ENCODE assay signal across 18 cellular contexts in genomic region chr4:38146383-38146782, GRCh38.
DNase-seq lines count a peak whose midpoint lies in the region; ATAC-seq and TF ChIP-seq lines count a peak whose summit lies in the region.
"Had no signal": no experiment of that assay in that cellular context is flagged by ENCODE, and none has a peak within 500 bp of the region (broad histone marks: within the 10 kb centered on the region; RNA-seq: fewer than 3 reads in every experiment).

No MANE protein-coding gene starts in this region.

- H3K27me3 ChIP-seq in brain microvascular endothelial cell (replicated peaks) (no peaks in the 10 kb centered on the region), neuronal stem cell (ENCODE audit: control insufficient read depth in 3 of 3, insufficient read depth in 3 of 3, low read depth in 1 of 3, low read length in 3 of 3) (no peaks in the 10 kb centered on the region)

- H2AFZ ChIP-seq in neuronal stem cell (ENCODE audit: low read length): no peak overlapping the region

- no peak overlapping the region for H3K23ac ChIP-seq in neuronal stem cell (ENCODE audit: low read depth, low read length, poor library complexity)

- H3K9me3 Mint-ChIP-seq in stimulated activated effector memory CD8-positive, alpha-beta T cell treated with anti-CD3 and anti-CD28 coated beads, Interleukin-12 subunit alpha, Interleukin-12 subunit beta, amount 100 ng/mL, for 72 hours: no peaks in the 10 kb centered on the region
- H3K9me3 Mint-ChIP-seq: CD8-positive, alpha-beta T cell had no signal

- no peak overlapping the region for H4K91ac ChIP-seq in neuronal stem cell (ENCODE audit: low read depth, low read length, poor library complexity)

- H3K79me1 ChIP-seq in neuronal stem cell (ENCODE audit: low read depth, low read length): no peaks in the 10 kb centered on the region

- H3K4me2 ChIP-seq in neuronal stem cell (ENCODE audit: insufficient read depth, low read length, poor library complexity, severe bottlenecking): no peak overlapping the region

- no peak overlapping the region for H2BK120ac ChIP-seq in neuronal stem cell (ENCODE audit: low read depth, low read length)

- H3K36me3 ChIP-seq in brain microvascular endothelial cell (replicated peaks) (no peaks in the 10 kb centered on the region), neuronal stem cell (replicated peaks in 1 of 2; ENCODE audit: control insufficient read depth in 2 of 2, insufficient read depth in 2 of 2, low read length in 2 of 2) (no peaks in the 10 kb centered on the region)

- H3K18ac ChIP-seq in neuronal stem cell (ENCODE audit: low read length): peak overlapping the region; percentile 77

- H3K27ac Mint-ChIP-seq in stimulated activated effector memory CD8-positive, alpha-beta T cell treated with anti-CD3 and anti-CD28 coated beads, Interleukin-12 subunit alpha, Interleukin-12 subunit beta, amount 100 ng/mL, for 72 hours: no peak overlapping the region
- H3K27ac Mint-ChIP-seq: CD8-positive, alpha-beta T cell had no signal

- no peaks in the 10 kb centered on the region for H3K36me3 Mint-ChIP-seq in stimulated activated effector memory CD8-positive, alpha-beta T cell treated with anti-CD3 and anti-CD28 coated beads, Interleukin-12 subunit alpha, Interleukin-12 subunit beta, amount 100 ng/mL, for 72 hours

- peaks cover 1 to 7% of the 10 kb centered on the region in 2 donors for H3K4me1 ChIP-seq in neuronal stem cell (ENCODE audit: control insufficient read depth in 2 of 2, insufficient read depth in 1 of 2, low read depth in 1 of 2, low read length in 2 of 2)

- in situ Hi-C loops in brain microvascular endothelial cell (cut with HindIII; ENCODE audit: low pct_ligation_motif_present, low sequenced_read_pairs): no loop called here

- DNase-seq in activated CD8-positive, alpha-beta memory T cell treated with anti-CD3 and anti-CD28 coated beads, Interleukin-2, amount 50 U/mL, for 48 hours: peak; percentile 6
- DNase-seq in activated CD8-positive, alpha-beta memory T cell treated with anti-CD3 and anti-CD28 coated beads, Interleukin-2, amount 50 U/mL, for 4 hours: no peak
- no peak for DNase-seq in brain microvascular endothelial cell
- DNase-seq in neuronal stem cell (ENCODE audit: low spot score): no peak
- DNase-seq in T-helper 9 cell: no peak
- DNase-seq in NCI-H69 (lab: John Stamatoyannopoulos, UW): no peak
- no peak for DNase-seq in stimulated activated effector memory CD8-positive, alpha-beta T cell treated with anti-CD3 and anti-CD28 coated beads, Interleukin-12 subunit alpha, Interleukin-12 subunit beta, amount 100 ng/mL, for 72 hours (ENCODE audit: low spot score in 2 of 2)
- DNase-seq: CD8-positive, alpha-beta T cell; DMS79; H7; NCI-H1417; NCI-H1930; NCI-H2171; NCI-H446 treated with DMSO at 0.1 percent for 48 hours; NCI-H774 had no signal

- H3K4me3 Mint-ChIP-seq in stimulated activated effector memory CD8-positive, alpha-beta T cell treated with anti-CD3 and anti-CD28 coated beads, Interleukin-12 subunit alpha, Interleukin-12 subunit beta, amount 100 ng/mL, for 72 hours: no peak overlapping the region
- H3K4me3 Mint-ChIP-seq: CD8-positive, alpha-beta T cell had no signal

- H2BK15ac ChIP-seq in neuronal stem cell (ENCODE audit: low read length): no peak overlapping the region

- ATAC-seq in GM19397 (IDR thresholded peaks at IDR 0.05; ENCODE audit: unreplicated experiment): no peak
- no peak for ATAC-seq in stimulated activated effector memory CD8-positive, alpha-beta T cell treated with anti-CD3 and anti-CD28 coated beads, Interleukin-12 subunit alpha, Interleukin-12 subunit beta, amount 100 ng/mL, for 72 hours
- ATAC-seq: CD8-positive, alpha-beta T cell had no signal

- peaks cover 0 to 8% of the 10 kb centered on the region in 2 donors for H3K9me3 ChIP-seq in neuronal stem cell (replicated peaks in 1 of 2; ENCODE audit: control insufficient read depth in 2 of 2, insufficient read depth in 1 of 2, low read depth in 1 of 2, low read length in 2 of 2)

- H2BK12ac ChIP-seq in neuronal stem cell (ENCODE audit: low read length): no peak overlapping the region

- no peak overlapping the region for H2BK5ac ChIP-seq in neuronal stem cell (ENCODE audit: low read length)

- no peak overlapping the region for H3K14ac ChIP-seq in neuronal stem cell (ENCODE audit: low read length)

- H3K4ac ChIP-seq in neuronal stem cell (ENCODE audit: low read length): no peak overlapping the region

- no peak overlapping the region for H2AK5ac ChIP-seq in neuronal stem cell (ENCODE audit: low read depth, low read length)

- TF ChIP-seq CTCF in brain microvascular endothelial cell (IDR thresholded peaks at IDR 0.05; ENCODE audit: low read depth, low read length, missing control alignments): no peak

- H3K4me3 ChIP-seq in brain microvascular endothelial cell (ENCODE audit: low read depth, low read length) (no peak overlapping the region), neuronal stem cell (ENCODE audit: low read length in 2 of 2) (no peak overlapping the region)

- H3K4me1 Mint-ChIP-seq in stimulated activated effector memory CD8-positive, alpha-beta T cell treated with anti-CD3 and anti-CD28 coated beads, Interleukin-12 subunit alpha, Interleukin-12 subunit beta, amount 100 ng/mL, for 72 hours: peaks cover 19% of the 10 kb centered on the region

- H3K9ac ChIP-seq in neuronal stem cell (ENCODE audit: low read depth, low read length, poor library complexity): no peak overlapping the region

- H3K27ac ChIP-seq in brain microvascular endothelial cell (peak overlapping the region; percentile 92), neuronal stem cell (replicated peaks; ENCODE audit: low read length) (no peak overlapping the region)
- H3K27ac ChIP-seq: 22Rv1, RWPE1 had no signal

- no CpG with 5 or more reads among the region's 2 CpGs for WGBS in neuronal stem cell (ENCODE audit: extremely low coverage in 2 of 2, insufficient read length in 2 of 2, insufficient replicate concordance in 1 of 2), 2 donors

- no peak overlapping the region for H4K8ac ChIP-seq in neuronal stem cell (ENCODE audit: low read depth, low read length)
